Comparison of ENCODE assay signal across 14 cellular contexts in the genomic region with DNA sequence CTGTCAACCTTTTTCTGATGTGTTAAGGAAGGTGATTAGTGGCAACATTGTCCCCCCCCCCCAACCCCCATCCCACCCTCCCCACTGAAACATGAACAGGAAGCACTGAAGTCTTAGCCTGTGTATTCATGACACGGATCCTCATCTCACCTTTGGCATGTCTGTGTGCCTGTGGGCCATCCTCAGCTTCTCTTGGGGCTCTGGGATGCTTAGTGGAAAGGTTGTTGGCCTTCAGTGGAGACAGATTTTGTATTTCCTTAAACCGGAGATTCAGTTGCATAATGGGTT.
DNase-seq lines count a peak whose midpoint lies in the region; ATAC-seq and TF ChIP-seq lines count a peak whose summit lies in the region.
"Had no signal": no experiment of that assay in that cellular context is flagged by ENCODE, and none has a peak within 500 bp of the region (broad histone marks: within the 10 kb centered on the region; RNA-seq: fewer than 3 reads in every experiment).

No MANE protein-coding gene starts in this region.

- no peak; the same call in 2 of the 3 replicates for ATAC-seq in RWPE2 (ENCODE audit: low read depth)
- ATAC-seq in stimulated activated naive B cell treated with anti-CD40 and anti-IgM and Interleukin-4, amounts not matched to agents 10 μg/mL and 1 μg/mL and 100 μg/mL, for 72 hours (replicated peaks): no peak
- ATAC-seq in GM18868 (IDR thresholded peaks at IDR 0.05; ENCODE audit: unreplicated experiment): no peak
- ATAC-seq in HG02642 (IDR thresholded peaks at IDR 0.05; ENCODE audit: poor library complexity, unreplicated experiment): no peak

- H3K9me3 Mint-ChIP-seq in stimulated activated naive B cell treated with anti-CD40 and anti-IgM and Interleukin-4, amounts not matched to agents 10 μg/mL and 1 μg/mL and 100 μg/mL, for 72 hours: no peaks in the 10 kb centered on the region

- whole genome bisulfite sequencing in hepatocyte (ENCODE audit: low lambda C conversion rate, missing lambda C conversion rate): 65% methylated on average over 2 of the region's 2 CpGs

- H3K79me2 ChIP-seq in hepatocyte: peaks cover 50% of the 10 kb centered on the region

- peaks cover 37 to 53% of the 10 kb centered on the region in 2 donors for H3K4me1 Mint-ChIP-seq in stimulated activated naive B cell treated with anti-CD40 and anti-IgM and Interleukin-4, amounts not matched to agents 10 μg/mL and 1 μg/mL and 100 μg/mL, for 72 hours

- H3K36me3 ChIP-seq in RWPE2 (ENCODE audit: low read depth) (peaks cover 45% of the 10 kb centered on the region), hepatocyte (replicated peaks; ENCODE audit: insufficient read depth, low read depth) (no peaks in the 10 kb centered on the region), BE2C (0 out of 2 replicates have a peak, but pooled peaks cover 3% of the 10 kb centered on the region)

- H3K27ac ChIP-seq in RWPE2 (ENCODE audit: poor library complexity, severe bottlenecking): peak overlapping the region; percentile 83
- H3K27ac ChIP-seq in hepatocyte: peak overlapping the region; percentile 67
- H3K27ac ChIP-seq: psoas muscle had no signal

- peak; percentile 33 for DNase-seq in NOMO-1 treated with dmso at 0.1 percent for 144 hours (lab: John Stamatoyannopoulos, UW; ENCODE audit: unreplicated experiment)
- no peak for DNase-seq in NOMO-1 treated with DMSO at 0.1 percent for 48 hours (lab: John Stamatoyannopoulos, UW; ENCODE audit: unreplicated experiment)
- no peak for DNase-seq in RWPE2 (ENCODE audit: low spot score)
- DNase-seq in hepatocyte (ENCODE audit: low spot score): no peak
- no peak for DNase-seq in stimulated activated naive B cell treated with anti-CD40 and anti-IgM and Interleukin-4, amounts not matched to agents 10 μg/mL and 1 μg/mL and 100 μg/mL, for 72 hours
- no peak for DNase-seq in BE2C
- DNase-seq: 8988T; activated effector memory CD4-positive, alpha-beta T cell treated with anti-CD3 and anti-CD28 coated beads, Interleukin-2, amount 50 U/mL, for 16 hours; NCI-H1930; NCI-H69; T-helper 9 cell had no signal

- no peaks in the 10 kb centered on the region for H3K27me3 ChIP-seq in RWPE2 (ENCODE audit: insufficient read depth, poor library complexity, severe bottlenecking)
- no peaks in the 10 kb centered on the region for H3K27me3 ChIP-seq in hepatocyte
- H3K27me3 ChIP-seq in BE2C: no peaks in the 10 kb centered on the region

- no peak overlapping the region for H2AFZ ChIP-seq in hepatocyte

- H3K9me2 ChIP-seq in hepatocyte (replicated peaks; ENCODE audit: insufficient read depth): no peaks in the 10 kb centered on the region

- peaks cover 25 to 49% of the 10 kb centered on the region in 2 donors for H3K36me3 Mint-ChIP-seq in stimulated activated naive B cell treated with anti-CD40 and anti-IgM and Interleukin-4, amounts not matched to agents 10 μg/mL and 1 μg/mL and 100 μg/mL, for 72 hours

- TF ChIP-seq CTCF in RWPE2 (IDR thresholded peaks at IDR 0.05; ENCODE audit: poor library complexity, severe bottlenecking) (no peak), hepatocyte (IDR thresholded peaks at IDR 0.05; ENCODE audit: poor library complexity) (no peak), BE2C (IDR thresholded peaks at IDR 0.05; ENCODE audit: low read depth, low read length) (no peak)

- peak overlapping the region; percentile 94 for H3K27ac Mint-ChIP-seq in stimulated activated naive B cell treated with anti-CD40 and anti-IgM and Interleukin-4, amounts not matched to agents 10 μg/mL and 1 μg/mL and 100 μg/mL, for 72 hours

- H3K27me3 Mint-ChIP-seq in stimulated activated naive B cell treated with anti-CD40 and anti-IgM and Interleukin-4, amounts not matched to agents 10 μg/mL and 1 μg/mL and 100 μg/mL, for 72 hours: no peaks in the 10 kb centered on the region

- no peak overlapping the region for H3K4me3 Mint-ChIP-seq in stimulated activated naive B cell treated with anti-CD40 and anti-IgM and Interleukin-4, amounts not matched to agents 10 μg/mL and 1 μg/mL and 100 μg/mL, for 72 hours

- no peaks in the 10 kb centered on the region for H3K9me3 ChIP-seq in RWPE2 (ENCODE audit: severe bottlenecking)
- no peaks in the 10 kb centered on the region for H3K9me3 ChIP-seq in hepatocyte (ENCODE audit: low read depth)
- no peaks in the 10 kb centered on the region for H3K9me3 ChIP-seq in BE2C
- H3K9me3 ChIP-seq: psoas muscle had no signal

- H3K4me1 ChIP-seq in RWPE2 (ENCODE audit: insufficient read depth, poor library complexity, severe bottlenecking) (peaks cover 21% of the 10 kb centered on the region), hepatocyte (ENCODE audit: insufficient read depth) (no peaks in the 10 kb centered on the region), BE2C (no peaks in the 10 kb centered on the region)

- H4K20me1 ChIP-seq in hepatocyte (ENCODE audit: insufficient read depth, poor library complexity, severe bottlenecking): peaks cover 4% of the 10 kb centered on the region

- H3K4me3 ChIP-seq in RWPE2 (ENCODE audit: severe bottlenecking): no peak overlapping the region
- no peak overlapping the region for H3K4me3 ChIP-seq in hepatocyte
- no peak overlapping the region for H3K4me3 ChIP-seq in BE2C (ENCODE audit: low read depth, low read length)
- H3K4me3 ChIP-seq: psoas muscle had no signal

- peak overlapping the region; percentile 56 for H3K4me2 ChIP-seq in hepatocyte
